ENCODE assay signal across 30 cellular contexts in the genomic region with DNA sequence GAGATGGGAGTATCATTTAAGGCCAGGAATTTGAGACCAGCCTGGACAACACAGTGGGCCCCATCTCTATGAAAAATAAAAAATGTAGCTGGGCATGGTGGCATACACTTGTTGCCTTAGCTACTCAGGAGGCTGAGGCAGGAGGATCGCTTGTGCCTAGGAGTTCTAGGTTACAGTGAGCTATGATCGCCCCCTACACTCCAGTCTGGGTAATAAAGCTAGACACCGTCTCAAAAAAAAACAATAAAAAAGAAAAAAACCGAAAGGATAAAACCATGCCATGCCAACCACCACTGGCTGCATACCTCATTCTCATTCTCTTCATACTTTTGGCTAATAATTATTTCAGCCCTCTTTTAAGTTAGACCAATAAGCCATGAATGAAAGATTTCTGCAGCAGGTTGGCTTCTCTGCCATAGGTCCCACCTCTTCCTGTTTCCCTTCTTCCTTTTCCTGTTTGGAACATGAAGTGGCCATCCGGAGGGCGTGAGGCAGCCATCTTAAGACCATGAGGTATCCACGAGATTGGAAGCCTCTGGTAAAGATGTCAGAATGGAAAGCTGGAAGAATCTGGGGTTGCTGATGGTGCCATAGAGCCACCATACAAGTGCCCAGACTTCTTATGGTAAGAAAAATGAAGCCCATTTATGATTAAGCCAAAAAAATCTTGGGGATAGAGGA.
DNase-seq lines count a peak whose midpoint lies in the region; ATAC-seq and TF ChIP-seq lines count a peak whose summit lies in the region.
"Had no signal": no experiment of that assay in that cellular context is flagged by ENCODE, and none has a peak within 500 bp of the region (broad histone marks: within the 10 kb centered on the region; RNA-seq: fewer than 3 reads in every experiment).

No MANE protein-coding gene starts in this region.

- POLR2A ChIA-PET in activated CD4-positive, alpha-beta T cell treated with anti-CD3 and anti-CD28 coated beads for 36 hours (lab: Charles Lee), result no interaction called here
- POLR2A ChIA-PET in OCI-LY7 (lab: Charles Lee), result interaction anchor here (0.6 kb wide), 1 partner anchor 1670 kb away, joined by 4 read pairs; no protein-coding TSS in a partner anchor

- H3K4me3 Mint-ChIP-seq in activated CD4-positive, alpha-beta T cell treated with anti-CD3 and anti-CD28 coated beads for 36 hours, result no peak overlapping the region
- H3K4me3 Mint-ChIP-seq in HFFc6 (peak overlapping the region; percentile 37; the same call in 1 of the 2 replicates), type B pancreatic cell (no peak overlapping the region)
- H3K4me3 Mint-ChIP-seq: activated naive CD8-positive, alpha-beta T cell; activated T-helper 1 cell treated with anti-CD3 and anti-CD28 coated beads, Interleukin-12 subunit alpha, Interleukin-12 subunit beta, Interleukin-2, Interleukin-4 antibody, amounts not matched to agents 30 ng/mL and 10 ng/mL and 1 ng/mL, durations not matched to agents 14 hours and 24 hours and 36 hours; CD14-positive monocyte; natural killer cell treated with Interleukin-12 subunit alpha and Interleukin-12 subunit beta and Interleukin-15 and Interleukin-18, amount 100 ng/mL, for 72 hours; T-cell had no signal

- no peaks in the 10 kb centered on the region for H3K9me3 ChIP-seq in OCI-LY7 (ENCODE audit: low read length)
- H3K9me3 ChIP-seq: pancreas had no signal

- H4K20me1 ChIP-seq in OCI-LY7 (ENCODE audit: insufficient read depth, low read length), result no peaks in the 10 kb centered on the region

- peak overlapping the region; percentile 81 for H2AFZ ChIP-seq in OCI-LY7 (ENCODE audit: low read length)
- H2AFZ ChIP-seq: hepatocyte had no signal

- no peaks in the 10 kb centered on the region for H3K36me3 Mint-ChIP-seq in activated CD4-positive, alpha-beta T cell treated with anti-CD3 and anti-CD28 coated beads for 36 hours (ENCODE audit: low read depth)
- H3K36me3 Mint-ChIP-seq in HFFc6 (ENCODE audit: low read depth), result peaks cover 3% of the 10 kb centered on the region; the same call in 1 of the 2 replicates
- H3K36me3 Mint-ChIP-seq in type B pancreatic cell, result no peaks in the 10 kb centered on the region
- H3K36me3 Mint-ChIP-seq: activated naive CD8-positive, alpha-beta T cell; CD14-positive monocyte; natural killer cell treated with Interleukin-12 subunit alpha and Interleukin-12 subunit beta and Interleukin-15 and Interleukin-18, amount 100 ng/mL, for 72 hours; T-cell had no signal

- TF ChIP-seq CTCF in HFFc6 (IDR thresholded peaks at IDR 0.05) (peak; percentile 28; the same call in 1 of the 2 replicates), OCI-LY7 (conservative IDR thresholded peaks at IDR 0.05; ENCODE audit: low read length) (peak; percentile 57), type B pancreatic cell (conservative IDR thresholded peaks at IDR 0.05) (peak; percentile 42)

- no peaks in the 10 kb centered on the region for H3K4me1 Mint-ChIP-seq in activated CD4-positive, alpha-beta T cell treated with anti-CD3 and anti-CD28 coated beads for 36 hours
- H3K4me1 Mint-ChIP-seq in HFFc6 (ENCODE audit: low read depth) (no peaks in the 10 kb centered on the region), type B pancreatic cell (ENCODE audit: unreplicated experiment) (no peaks in the 10 kb centered on the region)
- H3K4me1 Mint-ChIP-seq: CD14-positive monocyte, T-cell had no signal

- no peak overlapping the region for H3K4me2 ChIP-seq in OCI-LY7 (ENCODE audit: low read length)
- H3K4me2 ChIP-seq: hepatocyte had no signal

- H3K79me2 ChIP-seq in OCI-LY7 (ENCODE audit: insufficient read depth, low read depth, low read length), result no peaks in the 10 kb centered on the region
- H3K79me2 ChIP-seq: hepatocyte had no signal

- no peak overlapping the region for H3K4me3 ChIP-seq in OCI-LY7 (ENCODE audit: low read depth, low read length, poor library complexity, severe bottlenecking)
- H3K4me3 ChIP-seq: hepatocyte, left lung, pancreas, stomach, tibial nerve had no signal

- no peaks in the 10 kb centered on the region for H3K4me1 ChIP-seq in OCI-LY7 (ENCODE audit: insufficient read depth, low read length, poor library complexity, severe bottlenecking)
- H3K4me1 ChIP-seq: foreskin keratinocyte, left lung, pancreas, stomach, tibial nerve had no signal

- intact Hi-C loops in activated CD4-positive, alpha-beta T cell treated with anti-CD3 and anti-CD28 coated beads for 36 hours (cut with DNase I, micrococcal nuclease), result loop anchor here in 1 of 2 experiments (2.0 kb wide), 1 partner anchor 58 kb away; no protein-coding TSS in a partner anchor
- intact Hi-C loops in OCI-LY7 (cut with micrococcal nuclease; ENCODE audit: unreplicated experiment), result no loop called here

- H3K27me3 Mint-ChIP-seq in activated CD4-positive, alpha-beta T cell treated with anti-CD3 and anti-CD28 coated beads for 36 hours, result peaks cover 19% of the 10 kb centered on the region
- peaks cover 14% of the 10 kb centered on the region for H3K27me3 Mint-ChIP-seq in HFFc6 (ENCODE audit: insufficient read depth)
- peaks cover 22% of the 10 kb centered on the region for H3K27me3 Mint-ChIP-seq in type B pancreatic cell

- no peaks in the 10 kb centered on the region for H3K9me3 Mint-ChIP-seq in activated CD4-positive, alpha-beta T cell treated with anti-CD3 and anti-CD28 coated beads for 36 hours (ENCODE audit: low read depth)
- H3K9me3 Mint-ChIP-seq in HFFc6 (no peaks in the 10 kb centered on the region; the same call in 1 of the 2 replicates), type B pancreatic cell (no peaks in the 10 kb centered on the region)
- H3K9me3 Mint-ChIP-seq: activated T-helper 1 cell treated with anti-CD3 and anti-CD28 coated beads, Interleukin-12 subunit alpha, Interleukin-12 subunit beta, Interleukin-2, Interleukin-4 antibody, amounts not matched to agents 30 ng/mL and 10 ng/mL and 1 ng/mL, durations not matched to agents 14 hours and 24 hours and 36 hours; natural killer cell treated with Interleukin-12 subunit alpha and Interleukin-12 subunit beta and Interleukin-15 and Interleukin-18, amount 100 ng/mL, for 72 hours had no signal

- no peak overlapping the region for H3K27ac ChIP-seq in OCI-LY7 (ENCODE audit: low read depth, low read length, poor library complexity, severe bottlenecking)
- H3K27ac ChIP-seq: epithelial cell of prostate, foreskin keratinocyte, hepatocyte, left lung, pancreas, stomach, tibial nerve had no signal

- peak; percentile 13 for DNase-seq in activated CD4-positive, alpha-beta T cell treated with anti-CD3 and anti-CD28 coated beads for 36 hours
- DNase-seq in activated CD4-positive, alpha-beta T cell treated with anti-CD3 and anti-CD28 coated beads, Interleukin-2, amount 50 U/mL, for 48 hours, result no peak
- DNase-seq in HFFc6 (peak; percentile 3), OCI-LY7 (ENCODE audit: low spot score) (peak; percentile 1), type B pancreatic cell (ENCODE audit: extremely low spot score, unreplicated experiment) (no peak), SW 1271 (lab: John Stamatoyannopoulos, UW) (no peak), cortex of kidney (lab: John Stamatoyannopoulos, UW) (no peak)
- DNase-seq: activated CD4-positive, alpha-beta T cell treated with anti-CD3 and anti-CD28 coated beads for 48 hours; central memory CD4-positive, alpha-beta T cell; DMS153; foreskin keratinocyte; GDM1; HCEC 1CT; left lung; midbrain; NCI-H146; NCI-H2171 treated with DMSO at 0.1 percent for 48 hours; NCI-H524 treated with DMSO at 0.1 percent for 48 hours; pancreas; right cardiac atrium; stomach; T-cell had no signal

- H3K36me3 ChIP-seq in OCI-LY7 (ENCODE audit: insufficient read depth, low read length), result no peaks in the 10 kb centered on the region
- H3K36me3 ChIP-seq: left lung, pancreas, stomach, tibial nerve had no signal

- no peak for ATAC-seq in activated CD4-positive, alpha-beta T cell treated with anti-CD3 and anti-CD28 coated beads for 36 hours
- ATAC-seq in HG02571 (IDR thresholded peaks at IDR 0.05; ENCODE audit: unreplicated experiment), result no peak
- ATAC-seq: foreskin keratinocyte; left lung; natural killer cell treated with Interleukin-12 subunit alpha and Interleukin-12 subunit beta and Interleukin-15 and Interleukin-18, amount 100 ng/mL, for 72 hours; pancreas; right cardiac atrium; T-cell had no signal

- no TSS peak for BruUV-seq in OCI-LY7 (replicated peaks; lab: Mats Ljungman, UMichigan)

- no peak overlapping the region for H3K27ac Mint-ChIP-seq in activated CD4-positive, alpha-beta T cell treated with anti-CD3 and anti-CD28 coated beads for 36 hours
- H3K27ac Mint-ChIP-seq in HFFc6, result no peak overlapping the region
- no peak overlapping the region for H3K27ac Mint-ChIP-seq in type B pancreatic cell
- H3K27ac Mint-ChIP-seq: activated naive CD8-positive, alpha-beta T cell; activated T-helper 1 cell treated with anti-CD3 and anti-CD28 coated beads, Interleukin-12 subunit alpha, Interleukin-12 subunit beta, Interleukin-2, Interleukin-4 antibody, amounts not matched to agents 30 ng/mL and 10 ng/mL and 1 ng/mL, durations not matched to agents 14 hours and 24 hours and 36 hours; CD14-positive monocyte; natural killer cell treated with Interleukin-12 subunit alpha and Interleukin-12 subunit beta and Interleukin-15 and Interleukin-18, amount 100 ng/mL, for 72 hours; T-cell had no signal

- H3K9me2 ChIP-seq in OCI-LY7 (ENCODE audit: insufficient read depth, low read length), result no peaks in the 10 kb centered on the region

- CTCF ChIA-PET in activated CD4-positive, alpha-beta T cell treated with anti-CD3 and anti-CD28 coated beads for 36 hours (lab: Charles Lee), result interaction anchor here (0.5 to 2.7 kb wide), 3 partner anchors 33 to 205 kb away, joined by 3 to 12 read pairs (median 3); no protein-coding TSS in a partner anchor
- CTCF ChIA-PET in OCI-LY7 (lab: Charles Lee; ENCODE audit: unreplicated experiment), result no interaction called here

Comparison
In these comparisons a context has a peak if more than half of its experiments do, and no peak if none do; other contexts are left out.
1. DNase-seq: peak in activated CD4-positive, alpha-beta T cell treated with anti-CD3 and anti-CD28 coated beads for 36 hours (single experiment), HFFc6 (single experiment) and OCI-LY7 (single experiment); none in activated CD4-positive, alpha-beta T cell treated with anti-CD3 and anti-CD28 coated beads, Interleukin-2, amount 50 U/mL, for 48 hours (0 of 2), type B pancreatic cell (single experiment), SW 1271 (0 of 2) and cortex of kidney (single experiment).
2. Peak in every context shown above with its lines, with median percentiles within 50 percentile points of each other: CTCF ChIP-seq.